ENCODE assay signal across 8 cellular contexts in genomic region chr17:31008374-31009035, GRCh38. TPM values are rescaled to one million over a fixed set of nuclear protein-coding genes. Genes with fewer than 3 reads are reported as not detected.
DNase-seq lines count a peak whose midpoint lies in the region; ATAC-seq and TF ChIP-seq lines count a peak whose summit lies in the region.

No MANE protein-coding gene starts in this region.

- H3K9me3 Mint-ChIP-seq in activated T-cell treated with anti-CD3 and anti-CD28 coated beads, Interleukin-2, amount 50 U/mL, for 4 hours, result no peaks in the 10 kb centered on the region

- H3K4me1 Mint-ChIP-seq in activated T-cell treated with anti-CD3 and anti-CD28 coated beads, Interleukin-2, amount 50 U/mL, for 4 hours (ENCODE audit: low read depth), result peaks cover 21% of the 10 kb centered on the region

- H3K27me3 ChIP-seq in mononuclear cell (ENCODE audit: insufficient read depth, low read length), result no peaks in the 10 kb centered on the region

- no peak for TF ChIP-seq CTCF in AG09309 (IDR thresholded peaks at IDR 0.05; ENCODE audit: control insufficient read depth, insufficient read depth, low read depth, low read length, missing control alignments)

- H3K4me3 ChIP-seq in AG09309 (ENCODE audit: control insufficient read depth, low read depth, low read length), result peak overlapping the region; percentile 31
- peak overlapping the region; percentile 62 for H3K4me3 ChIP-seq in mononuclear cell (ENCODE audit: low read length)

- H3K9me3 ChIP-seq in mononuclear cell (ENCODE audit: low read depth, low read length), result no peaks in the 10 kb centered on the region

- DNase-seq in AG09309 (ENCODE audit: low read depth) (no peak), NCI-H510A (lab: John Stamatoyannopoulos, UW) (peak; percentile 88)
- peak; percentile 34 for DNase-seq in activated T-cell treated with anti-CD3 and anti-CD28 coated beads, Interleukin-2, amount 50 U/mL, for 4 hours
- DNase-seq in stimulated activated CD8-positive, alpha-beta memory T cell treated with anti-CD3 and anti-CD28 coated beads, Interleukin-2, amount 100 ng/mL, for 1 hour (ENCODE audit: low read depth in 2 of 2), result peak; percentile 8 to 13

- peak overlapping the region; percentile 89 for H3K4me3 Mint-ChIP-seq in activated T-cell treated with anti-CD3 and anti-CD28 coated beads, Interleukin-2, amount 50 U/mL, for 4 hours

- peaks cover 4% of the 10 kb centered on the region for H3K36me3 Mint-ChIP-seq in activated T-cell treated with anti-CD3 and anti-CD28 coated beads, Interleukin-2, amount 50 U/mL, for 4 hours (ENCODE audit: insufficient read depth)

- H3K4me1 ChIP-seq in mononuclear cell (ENCODE audit: insufficient read depth, low read length), result peaks cover 19% of the 10 kb centered on the region

- ATAC-seq in GM19467 (IDR thresholded peaks at IDR 0.05; ENCODE audit: unreplicated experiment), result peak; percentile 54
- peak; percentile 81 to 85 for ATAC-seq in activated T-cell treated with anti-CD3 and anti-CD28 coated beads, Interleukin-2, amount 50 U/mL, for 4 hours
- peak; percentile 76 for ATAC-seq in esophagus mucosa
- ATAC-seq in HG02763 (IDR thresholded peaks at IDR 0.05; ENCODE audit: unreplicated experiment), result no peak

- H3K27me3 Mint-ChIP-seq in activated T-cell treated with anti-CD3 and anti-CD28 coated beads, Interleukin-2, amount 50 U/mL, for 4 hours (ENCODE audit: low read depth), result no peaks in the 10 kb centered on the region

RNA-seq across cellular contexts. Expression of gene RNF135, which starts 37.7 kb away (rescaled TPM):
- 1 to 10 TPM; 4.2 to 4.8 (median 4.7) TPM for total RNA-seq in activated T-cell treated with anti-CD3 and anti-CD28 coated beads, Interleukin-2, amount 50 U/mL, for 4 hours
- total RNA-seq in esophagus mucosa, result 23.7 TPM
- total RNA-seq in mononuclear cell, result 14.1 TPM
